ENCODE assay signal across 17 cellular contexts in genomic region chr2:7749895-7750559, GRCh38.
DNase-seq lines count a peak whose midpoint lies in the region; ATAC-seq and TF ChIP-seq lines count a peak whose summit lies in the region.
"Had no signal": no experiment of that assay in that cellular context is flagged by ENCODE, and none has a peak within 500 bp of the region (broad histone marks: within the 10 kb centered on the region; RNA-seq: fewer than 3 reads in every experiment).

No MANE protein-coding gene starts in this region.

- TF ChIP-seq EP300 in SK-N-SH (IDR thresholded peaks at IDR 0.05; ENCODE audit: borderline replicate concordance in 1 of 2, low read depth in 1 of 2, low read length in 1 of 2) = peak in 1 of 2 experiments; percentile 52; a peak in 2 of 4 replicates

- TF ChIP-seq POLR2A in gastrocnemius medialis (IDR thresholded peaks at IDR 0.05) = no peak

- no peaks in the 10 kb centered on the region for H4K20me1 ChIP-seq in SK-N-SH (ENCODE audit: insufficient read depth)
- H4K20me1 ChIP-seq: BLaER1 had no signal

- H3K27ac ChIP-seq in SK-N-SH (ENCODE audit: low read depth in 2 of 2, low read length in 1 of 2) = peak overlapping the region in 1 of 2 experiments; percentile 81; a peak in 2 of 4 replicates
- H3K27ac ChIP-seq in epithelial cell of prostate = peak overlapping the region; percentile 74
- H3K27ac ChIP-seq in gastrocnemius medialis = no peak overlapping the region
- H3K27ac ChIP-seq: BLaER1, GM23248 had no signal

- H2AFZ ChIP-seq in SK-N-SH (ENCODE audit: low read depth) = no peak overlapping the region
- H2AFZ ChIP-seq: GM23248 had no signal

- no peak overlapping the region for H3K4me2 ChIP-seq in SK-N-SH
- H3K4me2 ChIP-seq: BLaER1 had no signal

- no peak overlapping the region for H3K27ac Mint-ChIP-seq in activated CD4-positive, alpha-beta T cell treated with anti-CD3 and anti-CD28 coated beads, Interleukin-2, amount 10 ng/mL, durations not matched to agents 24 days and 14 days
- H3K27ac Mint-ChIP-seq in activated CD4-positive, alpha-beta T cell treated with anti-CD3 and anti-CD28 coated beads for 36 hours = no peak overlapping the region

- H3K4me1 ChIP-seq in SK-N-SH (ENCODE audit: control insufficient read depth in 1 of 2, insufficient read depth in 2 of 2, low read depth in 1 of 2, low read length in 1 of 2) (peaks cover 0 to 23% of the 10 kb centered on the region in 2 experiments; a peak in 2 of 4 replicates), gastrocnemius medialis (no peaks in the 10 kb centered on the region)
- H3K4me1 ChIP-seq: BLaER1, Caco-2 had no signal

- peaks cover 41% of the 10 kb centered on the region for H3K9me3 Mint-ChIP-seq in activated CD4-positive, alpha-beta T cell treated with anti-CD3 and anti-CD28 coated beads, Interleukin-2, amount 10 ng/mL, durations not matched to agents 24 days and 14 days
- H3K9me3 Mint-ChIP-seq in activated CD4-positive, alpha-beta T cell treated with anti-CD3 and anti-CD28 coated beads for 36 hours (ENCODE audit: low read depth) = peaks cover 15% of the 10 kb centered on the region

- H3K4me3 Mint-ChIP-seq in activated CD4-positive, alpha-beta T cell treated with anti-CD3 and anti-CD28 coated beads, Interleukin-2, amount 10 ng/mL, durations not matched to agents 24 days and 14 days = no peak overlapping the region
- no peak overlapping the region for H3K4me3 Mint-ChIP-seq in activated CD4-positive, alpha-beta T cell treated with anti-CD3 and anti-CD28 coated beads for 36 hours

- CTCF ChIA-PET in activated CD4-positive, alpha-beta T cell treated with anti-CD3 and anti-CD28 coated beads for 36 hours (lab: Charles Lee) = interaction anchor here (0.7 to 1.5 kb wide), 2 partner anchors 9 to 16 kb away, joined by 4 read pairs; no protein-coding TSS in a partner anchor
- CTCF ChIA-PET in SK-N-SH (lab: Yijun Ruan, JAX) = interaction anchor here (0.8 to 1.1 kb wide), 2 partner anchors 16 to 29 kb away, joined by 3 to 4 read pairs; no protein-coding TSS in a partner anchor

- no peaks in the 10 kb centered on the region for H3K79me2 ChIP-seq in SK-N-SH (ENCODE audit: insufficient read depth)

- no peak overlapping the region for H3K4me3 ChIP-seq in SK-N-SH (ENCODE audit: low read depth in 2 of 2, low read length in 1 of 2)
- no peak overlapping the region for H3K4me3 ChIP-seq in gastrocnemius medialis
- H3K4me3 ChIP-seq: BLaER1, GM23248 had no signal

- H3K36me3 ChIP-seq in SK-N-SH (replicated peaks in 1 of 2; ENCODE audit: control insufficient read depth in 1 of 2, insufficient read depth in 2 of 2, low read length in 1 of 2) = no peaks in the 10 kb centered on the region
- H3K36me3 ChIP-seq in gastrocnemius medialis = no peaks in the 10 kb centered on the region
- H3K36me3 ChIP-seq: BLaER1 had no signal

- in situ Hi-C loops in gastrocnemius medialis (cut with MboI; ENCODE audit: low sequenced_read_pairs in 4 of 4) = no loop called here

- no peak for TF ChIP-seq RAD21 in SK-N-SH (IDR thresholded peaks at IDR 0.05; ENCODE audit: low read length)

- H3F3A ChIP-seq in SK-N-SH (replicated peaks; ENCODE audit: insufficient read depth) = no peaks in the 10 kb centered on the region

- H3K4me1 Mint-ChIP-seq in activated CD4-positive, alpha-beta T cell treated with anti-CD3 and anti-CD28 coated beads, Interleukin-2, amount 10 ng/mL, durations not matched to agents 24 days and 14 days = peaks cover 3% of the 10 kb centered on the region
- peaks cover 3% of the 10 kb centered on the region for H3K4me1 Mint-ChIP-seq in activated CD4-positive, alpha-beta T cell treated with anti-CD3 and anti-CD28 coated beads for 36 hours

- no peaks in the 10 kb centered on the region for H3K27me3 Mint-ChIP-seq in activated CD4-positive, alpha-beta T cell treated with anti-CD3 and anti-CD28 coated beads, Interleukin-2, amount 10 ng/mL, durations not matched to agents 24 days and 14 days
- H3K27me3 Mint-ChIP-seq in activated CD4-positive, alpha-beta T cell treated with anti-CD3 and anti-CD28 coated beads for 36 hours = no peaks in the 10 kb centered on the region
- H3K27me3 Mint-ChIP-seq: CD8-positive, alpha-beta memory T cell had no signal

- 32% methylated on average over 4 of the region's 4 CpGs for WGBS in SK-N-SH (ENCODE audit: low lambda C conversion rate)

- peak; percentile 13 for DNase-seq in activated CD4-positive, alpha-beta T cell treated with anti-CD3 and anti-CD28 coated beads, Interleukin-2, amount 10 ng/mL, durations not matched to agents 24 days and 14 days
- no peak for DNase-seq in activated CD4-positive, alpha-beta T cell treated with anti-CD3 and anti-CD28 coated beads for 36 hours
- peak; percentile 27 for DNase-seq in NCI-H2171 (lab: John Stamatoyannopoulos, UW)
- no peak for DNase-seq in SK-N-SH
- DNase-seq in epithelial cell of prostate (ENCODE audit: low read depth, low spot score) = no peak
- DNase-seq in gastrocnemius medialis = no peak
- DNase-seq in hepatic stellate cell (ENCODE audit: low spot score) = no peak
- no peak for DNase-seq in left ventricle myocardium superior
- DNase-seq: 8988T; AML-193; Caco-2; CD8-positive, alpha-beta memory T cell; DMS53; GF-D8; GM23248 had no signal

- intact Hi-C loops in activated CD4-positive, alpha-beta T cell treated with anti-CD3 and anti-CD28 coated beads, Interleukin-2, amount 10 ng/mL, durations not matched to agents 24 days and 14 days (cut with micrococcal nuclease) = no loop called here
- intact Hi-C loops in activated CD4-positive, alpha-beta T cell treated with anti-CD3 and anti-CD28 coated beads for 36 hours (cut with DNase I, micrococcal nuclease) = loop anchor here in 1 of 2 experiments (10.0 kb wide), 1 partner anchor 795 kb away; no protein-coding TSS in a partner anchor
- intact Hi-C loops in gastrocnemius medialis (cut with DNase I; ENCODE audit: low total_unique reads) (no loop called here), left ventricle myocardium superior (cut with micrococcal nuclease) (no loop called here)

- H3K27me3 ChIP-seq in SK-N-SH (ENCODE audit: insufficient read depth) (no peaks in the 10 kb centered on the region), gastrocnemius medialis (no peaks in the 10 kb centered on the region)
- H3K27me3 ChIP-seq: BLaER1 had no signal

- H3K9me2 ChIP-seq in SK-N-SH = no peaks in the 10 kb centered on the region

- POLR2A ChIA-PET in activated CD4-positive, alpha-beta T cell treated with anti-CD3 and anti-CD28 coated beads for 36 hours (lab: Charles Lee) = interaction anchor here (0.6 kb wide), 1 partner anchor 27 kb away, joined by 8 read pairs; no protein-coding TSS in a partner anchor
- POLR2A ChIA-PET in SK-N-SH (lab: Yijun Ruan, JAX) = interaction anchor here (0.7 kb wide), 1 partner anchor 932 kb away, joined by 4 read pairs; the partner anchor contains the start of gene ID2

- TF ChIP-seq CTCF in SK-N-SH (IDR thresholded peaks at IDR 0.05) = no peak
- TF ChIP-seq CTCF in gastrocnemius medialis (IDR thresholded peaks at IDR 0.05 in 4 of 5, conservative IDR thresholded peaks at IDR 0.05 in 1 of 5) = no peak

- peaks cover 51% of the 10 kb centered on the region for H3K36me3 Mint-ChIP-seq in activated CD4-positive, alpha-beta T cell treated with anti-CD3 and anti-CD28 coated beads, Interleukin-2, amount 10 ng/mL, durations not matched to agents 24 days and 14 days (ENCODE audit: low read depth)
- peaks cover 15% of the 10 kb centered on the region for H3K36me3 Mint-ChIP-seq in activated CD4-positive, alpha-beta T cell treated with anti-CD3 and anti-CD28 coated beads for 36 hours (ENCODE audit: low read depth)

- no peak overlapping the region for H3K9ac ChIP-seq in SK-N-SH
- H3K9ac ChIP-seq: BLaER1, GM23248 had no signal

- H3K9me3 ChIP-seq in SK-N-SH = no peaks in the 10 kb centered on the region
- no peaks in the 10 kb centered on the region for H3K9me3 ChIP-seq in gastrocnemius medialis
- H3K9me3 ChIP-seq: Caco-2 had no signal

- no peak for ATAC-seq in activated CD4-positive, alpha-beta T cell treated with anti-CD3 and anti-CD28 coated beads for 36 hours
- ATAC-seq in gastrocnemius medialis = no peak
- ATAC-seq in left ventricle myocardium superior = no peak
- ATAC-seq: HCT116 had no signal

TF ChIP-seq in SK-N-SH, 30 proteins besides CTCF, POLR2A, EP300 and RAD21:
- no peak for TF ChIP-seq RXRA (IDR thresholded peaks at IDR 0.05; ENCODE audit: borderline replicate concordance, low read depth)
- TF ChIP-seq TCF12 (IDR thresholded peaks at IDR 0.05) = peak; percentile 29; the same call in 1 of the 2 replicates
- no peak for TF ChIP-seq FOSL2 (IDR thresholded peaks at IDR 0.05; ENCODE audit: borderline replicate concordance, low read depth)

Comparison
In these comparisons a context has a peak if more than half of its experiments do, and no peak if none do; other contexts are left out.
1. DNase-seq: peak in activated CD4-positive, alpha-beta T cell treated with anti-CD3 and anti-CD28 coated beads, Interleukin-2, amount 10 ng/mL, durations not matched to agents 24 days and 14 days (single experiment) and NCI-H2171 (single experiment); none in activated CD4-positive, alpha-beta T cell treated with anti-CD3 and anti-CD28 coated beads for 36 hours (single experiment), SK-N-SH (single experiment), epithelial cell of prostate (single experiment), gastrocnemius medialis (0 of 2), hepatic stellate cell (single experiment) and left ventricle myocardium superior (single experiment).